Comparison of ENCODE assay signal across 1 cellular context in genomic region chr9:68755752-68756151, GRCh38.
A peak's percentile ranks its signal among the peaks of the same experiment; 100 is the strongest.
TF ChIP-seq lines count a peak whose summit lies in the region.

No MANE protein-coding gene starts in this region.

TF ChIP-seq in HepG2, 621 proteins besides CTCF, POLR2A, EP300 and RAD21 (continues in another document):
- no peak for TF ChIP-seq TIGD3 (CRISPR knock-in tag; IDR thresholded peaks at IDR 0.05; ENCODE audit: borderline replicate concordance)
- TF ChIP-seq NAIF1 (CRISPR knock-in tag; IDR thresholded peaks at IDR 0.05; ENCODE audit: borderline replicate concordance), result no peak
- TF ChIP-seq ZFP1 (CRISPR knock-in tag; IDR thresholded peaks at IDR 0.05), result no peak
- TF ChIP-seq, protein P1, sequence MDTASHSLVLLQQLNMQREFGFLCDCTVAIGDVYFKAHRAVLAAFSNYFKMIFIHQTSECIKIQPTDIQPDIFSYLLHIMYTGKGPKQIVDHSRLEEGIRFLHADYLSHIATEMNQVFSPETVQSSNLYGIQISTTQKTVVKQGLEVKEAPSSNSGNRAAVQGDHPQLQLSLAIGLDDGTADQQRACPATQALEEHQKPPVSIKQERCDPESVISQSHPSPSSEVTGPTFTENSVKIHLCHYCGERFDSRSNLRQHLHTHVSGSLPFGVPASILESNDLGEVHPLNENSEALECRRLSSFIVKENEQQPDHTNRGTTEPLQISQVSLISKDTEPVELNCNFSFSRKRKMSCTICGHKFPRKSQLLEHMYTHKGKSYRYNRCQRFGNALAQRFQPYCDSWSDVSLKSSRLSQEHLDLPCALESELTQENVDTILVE (CRISPR knock-in tag; IDR thresholded peaks at IDR 0.05), result no peak
- no peak for TF ChIP-seq HNRNPLL (IDR thresholded peaks at IDR 0.05; ENCODE audit: low read depth, low read length, poor library complexity, severe bottlenecking)
- TF ChIP-seq KLF9 (CRISPR knock-in tag; IDR thresholded peaks at IDR 0.05; ENCODE audit: low read depth), result no peak
- no peak for TF ChIP-seq ZBTB4 (CRISPR knock-in tag; IDR thresholded peaks at IDR 0.05; ENCODE audit: borderline replicate concordance)
- peak; percentile 29; the same call in 1 of the 2 replicates for TF ChIP-seq TCF7 (IDR thresholded peaks at IDR 0.05; ENCODE audit: low read depth)
- TF ChIP-seq JUND (CRISPR knock-in tag; IDR thresholded peaks at IDR 0.05), result no peak
- TF ChIP-seq, protein P2, sequence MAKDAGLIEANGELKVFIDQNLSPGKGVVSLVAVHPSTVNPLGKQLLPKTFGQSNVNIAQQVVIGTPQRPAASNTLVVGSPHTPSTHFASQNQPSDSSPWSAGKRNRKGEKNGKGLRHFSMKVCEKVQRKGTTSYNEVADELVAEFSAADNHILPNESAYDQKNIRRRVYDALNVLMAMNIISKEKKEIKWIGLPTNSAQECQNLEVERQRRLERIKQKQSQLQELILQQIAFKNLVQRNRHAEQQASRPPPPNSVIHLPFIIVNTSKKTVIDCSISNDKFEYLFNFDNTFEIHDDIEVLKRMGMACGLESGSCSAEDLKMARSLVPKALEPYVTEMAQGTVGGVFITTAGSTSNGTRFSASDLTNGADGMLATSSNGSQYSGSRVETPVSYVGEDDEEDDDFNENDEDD (CRISPR knock-in tag; IDR thresholded peaks at IDR 0.05; ENCODE audit: borderline replicate concordance), result no peak
- no peak for TF ChIP-seq THYN1 (CRISPR knock-in tag; IDR thresholded peaks at IDR 0.05; ENCODE audit: borderline replicate concordance, low read depth)
- TF ChIP-seq TARDBP (CRISPR knock-in tag; IDR thresholded peaks at IDR 0.05), result 0 out of 2 replicates have a peak, but pooled peaks have one; percentile 29
- TF ChIP-seq HMG20A (CRISPR knock-in tag; IDR thresholded peaks at IDR 0.05; ENCODE audit: borderline replicate concordance), result no peak
- no peak for TF ChIP-seq ZNF75D (CRISPR knock-in tag; IDR thresholded peaks at IDR 0.05; ENCODE audit: borderline replicate concordance)
- no peak for TF ChIP-seq ZNF713 (CRISPR knock-in tag; IDR thresholded peaks at IDR 0.05)
- TF ChIP-seq ZBTB49 (CRISPR knock-in tag; IDR thresholded peaks at IDR 0.05; ENCODE audit: borderline replicate concordance), result no peak
- TF ChIP-seq GMEB2 (CRISPR knock-in tag; IDR thresholded peaks at IDR 0.05; ENCODE audit: low read depth), result no peak
- TF ChIP-seq DMAP1 (CRISPR knock-in tag; IDR thresholded peaks at IDR 0.05), result 0 out of 2 replicates have a peak, but pooled peaks have one; percentile 33
- TF ChIP-seq ZNF512B (CRISPR knock-in tag; IDR thresholded peaks at IDR 0.05; ENCODE audit: borderline replicate concordance), result no peak
- peak; percentile 44; the same call in 1 of the 2 replicates for TF ChIP-seq SOX5 (CRISPR knock-in tag; IDR thresholded peaks at IDR 0.05; ENCODE audit: borderline replicate concordance)
- TF ChIP-seq SRSF9 (IDR thresholded peaks at IDR 0.05; ENCODE audit: borderline replicate concordance, insufficient read depth, low read depth, low read length, poor library complexity, severe bottlenecking), result no peak
- TF ChIP-seq SOX13 (IDR thresholded peaks at IDR 0.05), result 0 out of 2 replicates have a peak, but pooled peaks have one; percentile 19
- TF ChIP-seq SOX13 (CRISPR knock-in tag; conservative IDR thresholded peaks at IDR 0.05 in 1 of 2, IDR thresholded peaks at IDR 0.05 in 1 of 2), result peak in 1 of 2 experiments; percentile 80; a peak in 2 of 4 replicates
- no peak for TF ChIP-seq SNRNP70 (IDR thresholded peaks at IDR 0.05; ENCODE audit: low read depth, low read length)
- no peak for TF ChIP-seq FOXP1 (IDR thresholded peaks at IDR 0.05)
- no peak for TF ChIP-seq FOXP1 (CRISPR knock-in tag; IDR thresholded peaks at IDR 0.05)
- TF ChIP-seq HOXA7 (CRISPR knock-in tag; IDR thresholded peaks at IDR 0.05), result no peak
- TF ChIP-seq ZNF839 (CRISPR knock-in tag; IDR thresholded peaks at IDR 0.05; ENCODE audit: borderline replicate concordance), result no peak
- TF ChIP-seq PHB2 (IDR thresholded peaks at IDR 0.05; ENCODE audit: partially characterized antibody), result no peak
- no peak for TF ChIP-seq ZNF740 (CRISPR knock-in tag; IDR thresholded peaks at IDR 0.05)
- no peak for TF ChIP-seq MED1 (CRISPR knock-in tag; IDR thresholded peaks at IDR 0.05)
- no peak for TF ChIP-seq SRY (CRISPR knock-in tag; IDR thresholded peaks at IDR 0.05)
- TF ChIP-seq, protein P3, sequence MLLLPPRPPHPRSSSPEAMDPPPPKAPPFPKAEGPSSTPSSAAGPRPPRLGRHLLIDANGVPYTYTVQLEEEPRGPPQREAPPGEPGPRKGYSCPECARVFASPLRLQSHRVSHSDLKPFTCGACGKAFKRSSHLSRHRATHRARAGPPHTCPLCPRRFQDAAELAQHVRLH (CRISPR knock-in tag; IDR thresholded peaks at IDR 0.05; ENCODE audit: borderline replicate concordance, low read depth), result no peak
- TF ChIP-seq ZNF333 (CRISPR knock-in tag; IDR thresholded peaks at IDR 0.05; ENCODE audit: borderline replicate concordance), result no peak
- TF ChIP-seq SIN3B (IDR thresholded peaks at IDR 0.05; ENCODE audit: low read length), result no peak
- TF ChIP-seq, protein P4, sequence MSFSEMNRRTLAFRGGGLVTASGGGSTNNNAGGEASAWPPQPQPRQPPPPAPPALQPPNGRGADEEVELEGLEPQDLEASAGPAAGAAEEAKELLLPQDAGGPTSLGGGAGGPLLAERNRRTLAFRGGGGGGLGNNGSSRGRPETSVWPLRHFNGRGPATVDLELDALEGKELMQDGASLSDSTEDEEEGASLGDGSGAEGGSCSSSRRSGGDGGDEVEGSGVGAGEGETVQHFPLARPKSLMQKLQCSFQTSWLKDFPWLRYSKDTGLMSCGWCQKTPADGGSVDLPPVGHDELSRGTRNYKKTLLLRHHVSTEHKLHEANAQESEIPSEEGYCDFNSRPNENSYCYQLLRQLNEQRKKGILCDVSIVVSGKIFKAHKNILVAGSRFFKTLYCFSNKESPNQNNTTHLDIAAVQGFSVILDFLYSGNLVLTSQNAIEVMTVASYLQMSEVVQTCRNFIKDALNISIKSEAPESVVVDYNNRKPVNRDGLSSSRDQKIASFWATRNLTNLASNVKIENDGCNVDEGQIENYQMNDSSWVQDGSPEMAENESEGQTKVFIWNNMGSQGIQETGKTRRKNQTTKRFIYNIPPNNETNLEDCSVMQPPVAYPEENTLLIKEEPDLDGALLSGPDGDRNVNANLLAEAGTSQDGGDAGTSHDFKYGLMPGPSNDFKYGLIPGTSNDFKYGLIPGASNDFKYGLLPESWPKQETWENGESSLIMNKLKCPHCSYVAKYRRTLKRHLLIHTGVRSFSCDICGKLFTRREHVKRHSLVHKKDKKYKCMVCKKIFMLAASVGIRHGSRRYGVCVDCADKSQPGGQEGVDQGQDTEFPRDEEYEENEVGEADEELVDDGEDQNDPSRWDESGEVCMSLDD (CRISPR knock-in tag; IDR thresholded peaks at IDR 0.05; ENCODE audit: borderline replicate concordance), result no peak
- TF ChIP-seq FOXP4 (CRISPR knock-in tag; IDR thresholded peaks at IDR 0.05), result peak; percentile 49; the same call in 1 of the 2 replicates
- 0 out of 2 replicates have a peak, but pooled peaks have one; percentile 20 for TF ChIP-seq NCOA2 (CRISPR knock-in tag; IDR thresholded peaks at IDR 0.05)
- TF ChIP-seq HDAC1 (CRISPR knock-in tag; IDR thresholded peaks at IDR 0.05), result no peak
- TF ChIP-seq ZNF331 (CRISPR knock-in tag; IDR thresholded peaks at IDR 0.05), result peak; percentile 41; the same call in 1 of the 2 replicates
- TF ChIP-seq ZNF780A (CRISPR knock-in tag; IDR thresholded peaks at IDR 0.05), result no peak
- TF ChIP-seq GATAD1 (CRISPR knock-in tag; IDR thresholded peaks at IDR 0.05), result no peak
- no peak for TF ChIP-seq SMAD9 (CRISPR knock-in tag; IDR thresholded peaks at IDR 0.05)
